ENCODE assay signal across 9 cellular contexts in genomic region chr4:87853108-87853507, GRCh38. TPM values are rescaled to one million over a fixed set of nuclear protein-coding genes. Genes with fewer than 3 reads are reported as not detected.
DNase-seq lines count a peak whose midpoint lies in the region; ATAC-seq and TF ChIP-seq lines count a peak whose summit lies in the region.
"Had no signal": no experiment of that assay in that cellular context is flagged by ENCODE, and none has a peak within 500 bp of the region (broad histone marks: within the 10 kb centered on the region; RNA-seq: fewer than 3 reads in every experiment).

No MANE protein-coding gene starts in this region.

- H3K27ac Mint-ChIP-seq in activated CD4-positive, alpha-beta T cell treated with anti-CD3 and anti-CD28 coated beads for 36 hours: no peak overlapping the region
- H3K27ac Mint-ChIP-seq: dendritic cell treated with granulocyte-macrophage colony-stimulating factor and Interleukin-4, amounts not matched to agents 40 ng/mL and 50 ng/mL, for 4 days had no signal

- CTCF ChIA-PET in AG04449 (lab: Yijun Ruan, JAX): interaction anchor here (0.6 to 13.1 kb wide), 50 partner anchors 8 to 662 kb away, joined by 3 to 348 read pairs (median 4); partner anchors contain the start of gene SPP1
- CTCF ChIA-PET in activated CD4-positive, alpha-beta T cell treated with anti-CD3 and anti-CD28 coated beads for 36 hours (lab: Charles Lee): interaction anchor here (0.5 to 6.7 kb wide), 23 partner anchors 10 to 660 kb away, joined by 3 to 43 read pairs (median 3); partner anchors contain the start of gene SPP1

- intact Hi-C loops in activated CD4-positive, alpha-beta T cell treated with anti-CD3 and anti-CD28 coated beads for 36 hours (cut with DNase I, micrococcal nuclease): loop anchor here (1.0 to 5.0 kb wide), 5 partner anchors 120 to 664 kb away; no protein-coding TSS in a partner anchor

- no peak overlapping the region for H3K4me3 Mint-ChIP-seq in activated CD4-positive, alpha-beta T cell treated with anti-CD3 and anti-CD28 coated beads for 36 hours
- H3K4me3 Mint-ChIP-seq: dendritic cell treated with granulocyte-macrophage colony-stimulating factor and Interleukin-4, amounts not matched to agents 40 ng/mL and 50 ng/mL, for 4 days had no signal

- POLR2A ChIA-PET in AG04449 (lab: Yijun Ruan, JAX): no interaction called here
- POLR2A ChIA-PET in activated CD4-positive, alpha-beta T cell treated with anti-CD3 and anti-CD28 coated beads for 36 hours (lab: Charles Lee): no interaction called here

- no peak for ATAC-seq in activated CD4-positive, alpha-beta T cell treated with anti-CD3 and anti-CD28 coated beads for 36 hours
- ATAC-seq in HG03378 (IDR thresholded peaks at IDR 0.05; ENCODE audit: unreplicated experiment): no peak

- TF ChIP-seq CTCF in AG04449 (IDR thresholded peaks at IDR 0.05; ENCODE audit: insufficient read depth, low read length, missing control alignments) (peak; percentile 26), GM12864 (IDR thresholded peaks at IDR 0.05; ENCODE audit: low read depth, low read length, missing control alignments) (peak; percentile 28)

- no peaks in the 10 kb centered on the region for H3K36me3 Mint-ChIP-seq in activated CD4-positive, alpha-beta T cell treated with anti-CD3 and anti-CD28 coated beads for 36 hours (ENCODE audit: low read depth)

- H3K4me3 ChIP-seq in AG04449 (ENCODE audit: low read depth, low read length): no peak overlapping the region
- H3K4me3 ChIP-seq in GM12864 (ENCODE audit: low read depth, low read length): no peak overlapping the region

- DNase-seq in AG04449 (ENCODE audit: low read depth, low spot score) (no peak), GM12864 (ENCODE audit: low read depth) (no peak), NCI-H2196 treated with DMSO at 0.1 percent for 48 hours (lab: John Stamatoyannopoulos, UW; ENCODE audit: unreplicated experiment) (peak; percentile 1), cerebellum (ENCODE audit: low spot score) (peak; percentile 38), midbrain (lab: John Stamatoyannopoulos, UW) (peak; percentile 83)
- no peak for DNase-seq in activated CD4-positive, alpha-beta T cell treated with anti-CD3 and anti-CD28 coated beads for 36 hours
- no peak for DNase-seq in activated effector memory CD4-positive, alpha-beta T cell treated with Interleukin-2 at 50 U/mL for 16 hours

- H3K4me1 Mint-ChIP-seq in activated CD4-positive, alpha-beta T cell treated with anti-CD3 and anti-CD28 coated beads for 36 hours: peaks cover 11% of the 10 kb centered on the region

- H3K9me3 Mint-ChIP-seq in activated CD4-positive, alpha-beta T cell treated with anti-CD3 and anti-CD28 coated beads for 36 hours (ENCODE audit: low read depth): no peaks in the 10 kb centered on the region
- H3K9me3 Mint-ChIP-seq: dendritic cell treated with granulocyte-macrophage colony-stimulating factor and Interleukin-4, amounts not matched to agents 40 ng/mL and 50 ng/mL, for 4 days had no signal

- H3K27me3 Mint-ChIP-seq in activated CD4-positive, alpha-beta T cell treated with anti-CD3 and anti-CD28 coated beads for 36 hours: peaks cover 8% of the 10 kb centered on the region
- H3K27me3 Mint-ChIP-seq: dendritic cell treated with granulocyte-macrophage colony-stimulating factor and Interleukin-4, amounts not matched to agents 40 ng/mL and 50 ng/mL, for 4 days had no signal

RNA-seq across cellular contexts. Expression of gene MEPE, which starts 20.3 kb away (rescaled TPM):
- not detected for total RNA-seq in cerebellum
- not detected for total RNA-seq in activated CD4-positive, alpha-beta T cell treated with anti-CD3 and anti-CD28 coated beads for 36 hours

RNA-seq across cellular contexts. Expression of gene IBSP, which starts 53.8 kb away (rescaled TPM):
- 0.27 TPM for total RNA-seq in cerebellum
- not detected for total RNA-seq in activated CD4-positive, alpha-beta T cell treated with anti-CD3 and anti-CD28 coated beads for 36 hours

Comparison
In these comparisons a context has a peak if more than half of its experiments do, and no peak if none do; other contexts are left out.
1. DNase-seq: peak in NCI-H2196 treated with DMSO at 0.1 percent for 48 hours (single experiment), cerebellum (single experiment) and midbrain (single experiment); none in AG04449 (single experiment), GM12864 (single experiment), activated CD4-positive, alpha-beta T cell treated with anti-CD3 and anti-CD28 coated beads for 36 hours (single experiment) and activated effector memory CD4-positive, alpha-beta T cell treated with Interleukin-2 at 50 U/mL for 16 hours (single experiment).